ENCODE assay signal across 8 cellular contexts in genomic region chr13:98672947-98673545, GRCh38.
DNase-seq lines count a peak whose midpoint lies in the region; ATAC-seq and TF ChIP-seq lines count a peak whose summit lies in the region.

No MANE protein-coding gene starts in this region.

- H3K27ac ChIP-seq in body of pancreas (no peak overlapping the region), sigmoid colon (no peak overlapping the region)

- 12 to 15% methylated on average over 11 of the region's 11 CpGs for WGBS in body of pancreas, 2 donors
- 7 to 22% methylated on average over 11 of the region's 11 CpGs for WGBS in sigmoid colon, 2 donors

- H3K4me1 ChIP-seq in body of pancreas (peaks cover 9% of the 10 kb centered on the region), sigmoid colon (peaks cover 0 to 11% (median 3%) of the 10 kb centered on the region in 4 donors)

- H3K4me3 ChIP-seq in GM12864 (ENCODE audit: low read depth, low read length) (no peak overlapping the region), body of pancreas (no peak overlapping the region), sigmoid colon (peak overlapping the region in 1 of 4 donors; percentile 2)

- no peak for TF ChIP-seq EP300 in sigmoid colon (IDR thresholded peaks at IDR 0.05)

- no peaks in the 10 kb centered on the region for H3K9me3 ChIP-seq in body of pancreas
- no peaks in the 10 kb centered on the region for H3K9me3 ChIP-seq in sigmoid colon

- H3K36me3 ChIP-seq in body of pancreas (replicated peaks in 1 of 2; ENCODE audit: insufficient read depth in 1 of 2, low read depth in 2 of 2) (no peaks in the 10 kb centered on the region), sigmoid colon (no peaks in the 10 kb centered on the region)

- intact Hi-C loops in body of pancreas (cut with DNase I) = loop anchor here (10.0 kb wide), 2 partner anchors 172 to 818 kb away; no protein-coding TSS in a partner anchor
- intact Hi-C loops in sigmoid colon (cut with DNase I) = loop anchor here (1.0 to 5.0 kb wide), 3 partner anchors 228 to 816 kb away; partner anchors contain the start of gene FARP1

- ATAC-seq in HG02571 (IDR thresholded peaks at IDR 0.05; ENCODE audit: unreplicated experiment) (peak; percentile 61), body of pancreas (peak; percentile 94), GM19023 (IDR thresholded peaks at IDR 0.05; ENCODE audit: unreplicated experiment) (no peak)

- peak; percentile 35 for DNase-seq in GM12864 (ENCODE audit: low read depth)
- DNase-seq in NCI-H1105 treated with DMSO at 0.1 percent for 48 hours (lab: John Stamatoyannopoulos, UW) = peak; percentile 43
- DNase-seq in T-helper 2 cell = peak in 4 of 5 experiments; percentile 8 to 51 (median 18)
- DNase-seq in body of pancreas = peak; percentile 73 to 80 (median 79)
- DNase-seq in hypothalamus (lab: John Stamatoyannopoulos, UW) = peak in 35 of 51 donors; percentile 2 to 86 (median 24)
- DNase-seq in sigmoid colon = peak; percentile 84

- TF ChIP-seq POLR2A in body of pancreas (IDR thresholded peaks at IDR 0.05) (peak in 1 of 3 donors; percentile 18), sigmoid colon (IDR thresholded peaks at IDR 0.05) (no peak)

- H3K27me3 ChIP-seq in body of pancreas = no peaks in the 10 kb centered on the region
- no peaks in the 10 kb centered on the region for H3K27me3 ChIP-seq in sigmoid colon

- TF ChIP-seq CTCF in GM12864 (IDR thresholded peaks at IDR 0.05; ENCODE audit: low read depth, low read length, missing control alignments) = peak; percentile 81
- TF ChIP-seq CTCF in body of pancreas (IDR thresholded peaks at IDR 0.05) = peak; percentile 75 to 90 (median 86)
- peak; percentile 29 to 84 (median 76) for TF ChIP-seq CTCF in sigmoid colon (IDR thresholded peaks at IDR 0.05)

Comparison
In these comparisons a context has a peak if more than half of its experiments do, and no peak if none do; other contexts are left out.
1. DNase-seq: peak in every context shown above with its lines; median percentile 84 in sigmoid colon; 79 in body of pancreas; 43 in NCI-H1105 treated with DMSO at 0.1 percent for 48 hours; 35 in GM12864; 24 in hypothalamus; 18 in T-helper 2 cell.